Comparison of ENCODE assay signal across 17 cellular contexts in the genomic region with DNA sequence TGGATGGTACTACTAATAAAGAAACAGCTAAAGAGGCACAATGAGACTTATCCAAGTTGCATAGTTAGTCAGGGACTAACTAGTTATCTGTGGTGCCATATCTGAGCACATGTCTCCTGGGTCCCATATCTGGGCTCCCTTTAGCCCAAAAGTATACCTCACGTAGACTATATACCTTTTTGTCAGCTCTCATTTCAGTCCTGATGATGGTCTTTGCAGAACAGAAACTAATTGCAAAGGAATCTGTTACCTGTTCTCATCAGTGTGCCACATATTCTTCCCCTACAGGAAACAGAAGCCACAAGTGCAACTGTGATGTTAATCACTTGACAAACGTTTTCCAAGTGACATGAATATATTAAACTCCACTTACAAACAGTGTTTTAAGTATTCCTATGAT.
"Had no signal": no experiment of that assay in that cellular context is flagged by ENCODE, and none has a peak within 500 bp of the region (broad histone marks: within the 10 kb centered on the region; RNA-seq: fewer than 3 reads in every experiment).

No MANE protein-coding gene starts in this region.

- H3K4me1 ChIP-seq: lower lobe of right lung, psoas muscle, stomach, vagina had no signal

- H3K79me2 ChIP-seq: hepatocyte had no signal

- DNase-seq: activated CD4-positive, alpha-beta T cell treated with anti-CD3 and anti-CD28 coated beads for 4 hours; activated CD8-positive, alpha-beta memory T cell treated with anti-CD3 and anti-CD28 coated beads for 24 hours; activated naive CD4-positive, alpha-beta T cell; anterior cingulate cortex; caudate nucleus; left cardiac atrium; lower lobe of right lung; natural killer cell; ovary; psoas muscle; right cardiac atrium; stimulated activated CD4-positive, alpha-beta T cell treated with anti-CD3 and anti-CD28 coated beads, Interleukin-2, amount 100 ng/mL, for 24 hours; stomach; trophoblast cell had no signal

- ATAC-seq: left cardiac atrium, lower lobe of right lung, natural killer cell, psoas muscle, right cardiac atrium, WTC11 had no signal

- H3K4me3 ChIP-seq: hepatocyte, lower lobe of right lung, ovary, psoas muscle, stomach, vagina had no signal

- H2AFZ ChIP-seq: hepatocyte had no signal

- H3K4me2 ChIP-seq: hepatocyte had no signal

- H3K9me3 ChIP-seq: lower lobe of right lung, ovary, psoas muscle, stomach, vagina had no signal

- H3K27ac ChIP-seq: hepatocyte, lower lobe of right lung, ovary, psoas muscle, stomach, vagina had no signal

- H3K27me3 ChIP-seq: hepatocyte, ovary, stomach, vagina had no signal

- H3K36me3 ChIP-seq: lower lobe of right lung, ovary, stomach, vagina had no signal
